15 cellular contexts compared by ENCODE assay signal in the genomic region with DNA sequence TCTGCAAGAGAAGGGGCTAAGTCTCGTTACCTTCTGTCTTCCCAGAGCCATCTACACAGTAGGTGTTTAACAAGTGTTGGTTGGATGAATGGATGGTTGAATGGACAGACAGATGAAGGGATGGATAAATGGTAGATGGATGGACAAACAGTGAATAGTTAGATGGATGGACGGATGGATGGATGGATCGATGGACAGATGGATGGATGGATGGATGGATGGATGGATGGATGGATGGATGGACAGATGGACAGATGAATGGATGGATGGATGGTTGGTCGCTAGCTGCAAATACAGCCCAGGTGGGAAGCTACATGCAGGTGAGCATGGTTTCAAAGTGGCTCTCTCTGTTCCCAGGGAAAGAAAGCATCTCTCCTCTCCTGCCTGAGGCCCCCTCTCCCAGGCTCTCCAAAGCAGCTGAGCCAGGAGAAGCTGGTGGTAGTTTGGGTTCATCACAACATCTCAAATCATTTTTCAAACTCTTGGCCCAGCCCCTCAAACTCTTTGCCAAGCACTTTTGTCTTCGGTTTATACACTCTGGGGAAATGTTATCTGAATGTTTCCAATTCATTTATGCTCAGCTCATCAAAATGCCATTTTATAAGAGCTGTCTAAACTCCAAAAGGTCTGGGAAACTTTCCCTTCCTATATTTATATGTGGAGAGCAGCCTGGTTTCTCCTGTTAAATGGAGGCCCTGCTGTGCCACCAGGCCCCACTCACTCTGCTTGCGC.
A peak's percentile ranks its signal among the peaks of the same experiment; 100 is the strongest.
DNase-seq lines count a peak whose midpoint lies in the region; ATAC-seq and TF ChIP-seq lines count a peak whose summit lies in the region.
"Had no signal": no experiment of that assay in that cellular context is flagged by ENCODE, and none has a peak within 500 bp of the region (broad histone marks: within the 10 kb centered on the region; RNA-seq: fewer than 3 reads in every experiment).

No MANE protein-coding gene starts in this region.

- H3K9me3 ChIP-seq in HEK293 (ENCODE audit: control insufficient read depth, insufficient read depth, low read depth, low read length) (no peaks in the 10 kb centered on the region), OCI-LY1 (ENCODE audit: low read length) (no peaks in the 10 kb centered on the region), upper lobe of right lung (no peaks in the 10 kb centered on the region), SK-N-SH (no peaks in the 10 kb centered on the region; the same call in 1 of the 2 replicates)

- H3K9me2 ChIP-seq in OCI-LY1 (ENCODE audit: low read depth, low read length): no peaks in the 10 kb centered on the region
- no peaks in the 10 kb centered on the region for H3K9me2 ChIP-seq in SK-N-SH

- CTCF ChIA-PET in HEK293 (lab: Yijun Ruan, JAX) (interaction anchor here (0.8 kb wide), 1 partner anchor 10 kb away, joined by 3 read pairs; no protein-coding TSS in a partner anchor), SK-N-SH (lab: Yijun Ruan, JAX) (interaction anchor here (0.8 to 2.9 kb wide), 2 partner anchors 11 to 21 kb away, joined by 4 to 7 read pairs; no protein-coding TSS in a partner anchor)

- H4K20me1 ChIP-seq in OCI-LY1 (ENCODE audit: insufficient read depth, low read length) (no peaks in the 10 kb centered on the region), SK-N-SH (ENCODE audit: insufficient read depth) (no peaks in the 10 kb centered on the region)

- ATAC-seq in upper lobe of right lung (no peak), HG03432 (IDR thresholded peaks at IDR 0.05; ENCODE audit: unreplicated experiment) (no peak)
- ATAC-seq: CD8-positive, alpha-beta T cell had no signal

- no peaks in the 10 kb centered on the region for H3K4me1 ChIP-seq in HEK293 (ENCODE audit: control insufficient read depth, insufficient read depth, low read length)
- H3K4me1 ChIP-seq in OCI-LY1 (ENCODE audit: insufficient read depth, low read length, severe bottlenecking): peaks cover 49% of the 10 kb centered on the region
- H3K4me1 ChIP-seq in upper lobe of right lung: peaks cover 6% of the 10 kb centered on the region
- H3K4me1 ChIP-seq in SK-N-SH (ENCODE audit: control insufficient read depth in 1 of 2, insufficient read depth in 2 of 2, low read depth in 1 of 2, low read length in 1 of 2): peaks cover 0 to 5% of the 10 kb centered on the region in 2 experiments; a peak in 1 of 4 replicates

- H3K4me2 ChIP-seq in OCI-LY1 (ENCODE audit: low read length) (no peak overlapping the region), SK-N-SH (no peak overlapping the region)

- H3K79me2 ChIP-seq in OCI-LY1 (ENCODE audit: insufficient read depth, low read length) (no peaks in the 10 kb centered on the region), SK-N-SH (ENCODE audit: insufficient read depth) (no peaks in the 10 kb centered on the region)

- H3K4me1 Mint-ChIP-seq in dendritic cell treated with granulocyte-macrophage colony-stimulating factor and Interleukin-4, amounts not matched to agents 40 ng/mL and 50 ng/mL, for 4 days (ENCODE audit: low read depth): peaks cover 29% of the 10 kb centered on the region
- H3K4me1 Mint-ChIP-seq in nephron: peaks cover 31% of the 10 kb centered on the region

- 81% methylated on average over 6 of the region's 6 CpGs for WGBS in SK-N-SH (ENCODE audit: low lambda C conversion rate)

- H3K9ac ChIP-seq in OCI-LY1 (ENCODE audit: low read length) (no peak overlapping the region), SK-N-SH (no peak overlapping the region)

- POLR2A ChIA-PET in HEK293 (lab: Yijun Ruan, JAX) (no interaction called here), SK-N-SH (lab: Yijun Ruan, JAX) (no interaction called here)

- no peaks in the 10 kb centered on the region for H3K36me3 Mint-ChIP-seq in dendritic cell treated with granulocyte-macrophage colony-stimulating factor and Interleukin-4, amounts not matched to agents 40 ng/mL and 50 ng/mL, for 4 days (ENCODE audit: low read depth)
- no peaks in the 10 kb centered on the region for H3K36me3 Mint-ChIP-seq in nephron (ENCODE audit: low read depth)
- H3K36me3 Mint-ChIP-seq: CD8-positive, alpha-beta T cell had no signal

- H3K36me3 ChIP-seq in HEK293 (ENCODE audit: control insufficient read depth in 2 of 2, insufficient read depth in 1 of 2, low read length in 2 of 2) (no peaks in the 10 kb centered on the region), OCI-LY1 (ENCODE audit: insufficient read depth, low read length) (peaks cover 8% of the 10 kb centered on the region; the same call in 1 of the 2 replicates), upper lobe of right lung (no peaks in the 10 kb centered on the region), SK-N-SH (replicated peaks in 1 of 2; ENCODE audit: control insufficient read depth in 1 of 2, insufficient read depth in 2 of 2, low read length in 1 of 2) (no peaks in the 10 kb centered on the region)

- no peak for TF ChIP-seq EP300 in SK-N-SH (IDR thresholded peaks at IDR 0.05; ENCODE audit: borderline replicate concordance in 1 of 2, low read depth in 1 of 2, low read length in 1 of 2)

- TF ChIP-seq RAD21 in SK-N-SH (IDR thresholded peaks at IDR 0.05; ENCODE audit: low read length): no peak

- H3K27me3 ChIP-seq in OCI-LY1 (ENCODE audit: insufficient read depth, low read length) (no peaks in the 10 kb centered on the region), upper lobe of right lung (no peaks in the 10 kb centered on the region), SK-N-SH (ENCODE audit: insufficient read depth) (no peaks in the 10 kb centered on the region)

- H3K27ac ChIP-seq in HEK293 (ENCODE audit: extremely low read depth, low read depth, low read length): no peak overlapping the region
- H3K27ac ChIP-seq in OCI-LY1 (ENCODE audit: low read depth, low read length, poor library complexity, severe bottlenecking): peak overlapping the region; percentile 36
- no peak overlapping the region for H3K27ac ChIP-seq in upper lobe of right lung
- H3K27ac ChIP-seq in SK-N-SH (ENCODE audit: low read depth in 2 of 2, low read length in 1 of 2): no peak overlapping the region

- no peaks in the 10 kb centered on the region for H3K9me3 Mint-ChIP-seq in dendritic cell treated with granulocyte-macrophage colony-stimulating factor and Interleukin-4, amounts not matched to agents 40 ng/mL and 50 ng/mL, for 4 days
- H3K9me3 Mint-ChIP-seq in nephron: peaks cover 18% of the 10 kb centered on the region
- H3K9me3 Mint-ChIP-seq: CD8-positive, alpha-beta T cell had no signal

- H3K27me3 Mint-ChIP-seq in dendritic cell treated with granulocyte-macrophage colony-stimulating factor and Interleukin-4, amounts not matched to agents 40 ng/mL and 50 ng/mL, for 4 days: peaks cover 8% of the 10 kb centered on the region
- H3K27me3 Mint-ChIP-seq in nephron (ENCODE audit: low read depth): peaks cover 5% of the 10 kb centered on the region

- H3K27ac Mint-ChIP-seq in dendritic cell treated with granulocyte-macrophage colony-stimulating factor and Interleukin-4, amounts not matched to agents 40 ng/mL and 50 ng/mL, for 4 days: peak overlapping the region; percentile 62
- H3K27ac Mint-ChIP-seq in nephron: peak overlapping the region in 2 of 3 experiments; percentile 7 to 30
- H3K27ac Mint-ChIP-seq: CD8-positive, alpha-beta T cell had no signal

- H3K4me3 ChIP-seq in HEK293 (ENCODE audit: low read depth, low read length) (no peak overlapping the region), OCI-LY1 (ENCODE audit: low read depth, low read length, poor library complexity, severe bottlenecking) (no peak overlapping the region), upper lobe of right lung (no peak overlapping the region), SK-N-SH (ENCODE audit: low read depth in 2 of 2, low read length in 1 of 2) (no peak overlapping the region)

- H3K4me3 Mint-ChIP-seq in dendritic cell treated with granulocyte-macrophage colony-stimulating factor and Interleukin-4, amounts not matched to agents 40 ng/mL and 50 ng/mL, for 4 days: no peak overlapping the region
- H3K4me3 Mint-ChIP-seq in nephron: peak overlapping the region in 1 of 3 experiments; percentile 1
- H3K4me3 Mint-ChIP-seq: CD14-positive monocyte; CD8-positive, alpha-beta T cell had no signal

- H2AFZ ChIP-seq in OCI-LY1 (ENCODE audit: low read length) (no peak overlapping the region), SK-N-SH (ENCODE audit: low read depth) (no peak overlapping the region)

- DNase-seq in upper lobe of right lung (no peak), SK-N-SH (no peak), NCI-H2081 (lab: John Stamatoyannopoulos, UW) (no peak)
- DNase-seq: CD8-positive, alpha-beta T cell; COR-L47; DMS153; DMS79 treated with DMSO at 0.1 percent for 48 hours; GDM1; HCEC 1CT had no signal

- intact Hi-C loops in dendritic cell treated with granulocyte-macrophage colony-stimulating factor and Interleukin-4, amounts not matched to agents 40 ng/mL and 50 ng/mL, for 4 days (cut with micrococcal nuclease): no loop called here
- intact Hi-C loops in upper lobe of right lung (cut with DNase I): no loop called here

- no peaks in the 10 kb centered on the region for H3F3A ChIP-seq in OCI-LY1 (ENCODE audit: insufficient read depth, low read length)
- H3F3A ChIP-seq in SK-N-SH (replicated peaks; ENCODE audit: insufficient read depth): peaks cover 14% of the 10 kb centered on the region

- no peak for TF ChIP-seq CTCF in HEK293 (tag by site-specific recombination; IDR thresholded peaks at IDR 0.05)
- TF ChIP-seq CTCF in OCI-LY1 (IDR thresholded peaks at IDR 0.05; ENCODE audit: low read length): no peak
- TF ChIP-seq CTCF in nephron (IDR thresholded peaks at IDR 0.05; ENCODE audit: unreplicated experiment in 3 of 3): no peak
- TF ChIP-seq CTCF in upper lobe of right lung (IDR thresholded peaks at IDR 0.05): no peak
- TF ChIP-seq CTCF in SK-N-SH (IDR thresholded peaks at IDR 0.05): no peak

TF ChIP-seq in HEK293, 187 proteins besides CTCF, POLR2A, EP300 and RAD21 (continues in another document):
- TF ChIP-seq ZNF561 (tag by site-specific recombination; IDR thresholded peaks at IDR 0.05; ENCODE audit: borderline replicate concordance): no peak
- peak; percentile 93 for TF ChIP-seq ZNF366 (tag by site-specific recombination; conservative IDR thresholded peaks at IDR 0.05)
- no peak for TF ChIP-seq TRIM28 (IDR thresholded peaks at IDR 0.05; ENCODE audit: borderline replicate concordance, low read length)
- TF ChIP-seq ZNF248 (tag by site-specific recombination; IDR thresholded peaks at IDR 0.05): no peak

TF ChIP-seq in SK-N-SH, 30 proteins besides CTCF, POLR2A, EP300 and RAD21 (continues in another document):
- no peak for TF ChIP-seq RFX5 (IDR thresholded peaks at IDR 0.05; ENCODE audit: low read length)
- no peak for TF ChIP-seq RCOR1 (IDR thresholded peaks at IDR 0.05; ENCODE audit: low read length)
- no peak for TF ChIP-seq NRF1 (IDR thresholded peaks at IDR 0.05; ENCODE audit: low read depth, low read length)
- TF ChIP-seq GATA2 (CRISPR knock-in tag; IDR thresholded peaks at IDR 0.05): no peak
- no peak for TF ChIP-seq FOSL2 (IDR thresholded peaks at IDR 0.05; ENCODE audit: borderline replicate concordance, low read depth)
- TF ChIP-seq, protein P1, sequence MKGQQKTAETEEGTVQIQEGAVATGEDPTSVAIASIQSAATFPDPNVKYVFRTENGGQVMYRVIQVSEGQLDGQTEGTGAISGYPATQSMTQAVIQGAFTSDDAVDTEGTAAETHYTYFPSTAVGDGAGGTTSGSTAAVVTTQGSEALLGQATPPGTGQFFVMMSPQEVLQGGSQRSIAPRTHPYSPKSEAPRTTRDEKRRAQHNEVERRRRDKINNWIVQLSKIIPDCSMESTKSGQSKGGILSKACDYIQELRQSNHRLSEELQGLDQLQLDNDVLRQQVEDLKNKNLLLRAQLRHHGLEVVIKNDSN (IDR thresholded peaks at IDR 0.05; ENCODE audit: borderline replicate concordance, low read depth): no peak
